In the genomic region with DNA sequence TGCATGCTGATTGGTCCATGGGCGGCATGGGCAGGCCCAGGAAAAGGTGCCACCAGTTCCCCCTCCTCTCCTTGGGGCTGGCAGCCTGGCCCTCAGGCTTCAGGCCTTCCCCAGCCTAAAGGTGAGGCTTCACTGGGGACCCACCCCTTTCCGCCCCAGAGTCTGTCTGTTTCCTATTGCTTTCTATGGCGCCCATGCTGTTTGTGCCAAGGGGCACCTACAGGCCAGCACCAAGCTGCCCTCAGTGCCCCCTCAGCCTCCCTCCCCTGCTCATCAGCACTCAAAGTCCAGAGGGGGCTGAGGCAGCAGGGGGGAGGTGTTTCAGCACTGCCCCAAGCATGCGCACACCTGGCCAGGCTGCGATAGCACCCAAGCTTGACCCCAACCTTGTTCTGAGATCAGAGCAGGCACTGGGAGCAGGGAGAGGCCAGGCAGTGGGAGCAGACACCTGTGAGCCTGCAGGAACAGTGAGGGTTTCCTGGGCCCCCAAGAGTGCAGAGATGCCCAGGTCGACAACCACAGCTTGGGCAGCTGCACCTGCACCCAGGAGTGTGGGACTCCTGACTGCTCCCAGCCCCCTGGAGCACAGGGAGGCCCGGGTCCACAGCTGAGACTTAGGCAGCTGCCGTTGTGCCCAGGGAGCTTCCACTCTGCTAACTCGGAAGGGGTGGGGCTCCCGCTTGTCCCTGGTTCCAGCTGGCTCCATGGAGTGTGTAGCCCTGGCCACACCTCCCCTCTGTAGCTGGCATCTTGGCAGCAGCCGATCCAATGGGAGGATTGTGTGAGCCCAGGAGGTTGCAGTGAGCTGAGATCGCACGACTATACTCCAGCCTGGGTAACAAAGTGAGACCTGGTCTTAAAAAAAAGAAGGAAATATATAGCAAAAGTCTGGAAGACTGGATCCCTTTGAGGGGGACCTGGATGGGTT, we compare ENCODE assay signal across 12 cellular contexts.
DNase-seq lines count a peak whose midpoint lies in the region; ATAC-seq and TF ChIP-seq lines count a peak whose summit lies in the region.
"Had no signal": no experiment of that assay in that cellular context is flagged by ENCODE, and none has a peak within 500 bp of the region (broad histone marks: within the 10 kb centered on the region; RNA-seq: fewer than 3 reads in every experiment).

No MANE protein-coding gene starts in this region.

- peaks cover 20% of the 10 kb centered on the region for H3K27me3 Mint-ChIP-seq in brain
- H3K27me3 Mint-ChIP-seq in activated naive CD8-positive, alpha-beta T cell treated with anti-CD3 and anti-CD28 coated beads for 36 hours = no peaks in the 10 kb centered on the region

- H3K4me3 Mint-ChIP-seq in brain = peak overlapping the region in 3 of 5 experiments; percentile 24 to 48 (median 48)
- H3K4me3 Mint-ChIP-seq in activated naive CD8-positive, alpha-beta T cell treated with anti-CD3 and anti-CD28 coated beads for 36 hours = no peak overlapping the region
- H3K4me3 Mint-ChIP-seq: activated CD8-positive, alpha-beta T cell treated with anti-CD3 and anti-CD28 coated beads, Interleukin-2, amount 10 ng/mL, durations not matched to agents 7 days and 5 days had no signal

- H3K4me1 Mint-ChIP-seq in brain = peaks cover 43% of the 10 kb centered on the region
- peaks cover 31% of the 10 kb centered on the region for H3K4me1 Mint-ChIP-seq in activated naive CD8-positive, alpha-beta T cell treated with anti-CD3 and anti-CD28 coated beads for 36 hours

- H3K9me3 Mint-ChIP-seq in brain = no peaks in the 10 kb centered on the region
- no peaks in the 10 kb centered on the region for H3K9me3 Mint-ChIP-seq in activated naive CD8-positive, alpha-beta T cell treated with anti-CD3 and anti-CD28 coated beads for 36 hours

- TF ChIP-seq CTCF in brain (conservative IDR thresholded peaks at IDR 0.05) = no peak

- H3K36me3 Mint-ChIP-seq in brain = no peaks in the 10 kb centered on the region
- H3K36me3 Mint-ChIP-seq in activated naive CD8-positive, alpha-beta T cell treated with anti-CD3 and anti-CD28 coated beads for 36 hours = no peaks in the 10 kb centered on the region

- DNase-seq in C1 segment of cervical spinal cord (lab: John Stamatoyannopoulos, UW) = peak in 8 of 14 donors; percentile 12 to 65 (median 38)
- DNase-seq in NCI-H1694 (lab: John Stamatoyannopoulos, UW) = peak; percentile 60
- peak; percentile 75 for DNase-seq in mucosa of gallbladder (ENCODE audit: low spot score)
- DNase-seq in activated naive CD8-positive, alpha-beta T cell treated with anti-CD3 and anti-CD28 coated beads for 36 hours = no peak
- DNase-seq in NCI-H1436 (lab: John Stamatoyannopoulos, UW) = no peak
- no peak for DNase-seq in A172 (ENCODE audit: low spot score)
- DNase-seq: activated CD8-positive, alpha-beta T cell treated with anti-CD3 and anti-CD28 coated beads, Interleukin-2, amount 10 ng/mL, durations not matched to agents 7 days and 5 days; foreskin melanocyte; OCI-M1 had no signal

- H3K27ac Mint-ChIP-seq in brain = peak overlapping the region in 4 of 5 experiments; percentile 40 to 92 (median 56)
- no peak overlapping the region for H3K27ac Mint-ChIP-seq in activated naive CD8-positive, alpha-beta T cell treated with anti-CD3 and anti-CD28 coated beads for 36 hours
- H3K27ac Mint-ChIP-seq: activated CD8-positive, alpha-beta T cell treated with anti-CD3 and anti-CD28 coated beads, Interleukin-2, amount 10 ng/mL, durations not matched to agents 7 days and 5 days had no signal

- ATAC-seq in GM19463 (IDR thresholded peaks at IDR 0.05; ENCODE audit: unreplicated experiment) = no peak
- ATAC-seq: activated CD8-positive, alpha-beta T cell treated with anti-CD3 and anti-CD28 coated beads, Interleukin-2, amount 10 ng/mL, durations not matched to agents 7 days and 5 days; HCT116 had no signal

Comparison
In these comparisons a context has a peak if more than half of its experiments do, and no peak if none do; other contexts are left out.
1. DNase-seq: peak in C1 segment of cervical spinal cord (8 of 14), NCI-H1694 (single experiment) and mucosa of gallbladder (single experiment); none in activated naive CD8-positive, alpha-beta T cell treated with anti-CD3 and anti-CD28 coated beads for 36 hours (single experiment), NCI-H1436 (single experiment) and A172 (single experiment).